1 cellular context compared by ENCODE assay signal in the genomic region with DNA sequence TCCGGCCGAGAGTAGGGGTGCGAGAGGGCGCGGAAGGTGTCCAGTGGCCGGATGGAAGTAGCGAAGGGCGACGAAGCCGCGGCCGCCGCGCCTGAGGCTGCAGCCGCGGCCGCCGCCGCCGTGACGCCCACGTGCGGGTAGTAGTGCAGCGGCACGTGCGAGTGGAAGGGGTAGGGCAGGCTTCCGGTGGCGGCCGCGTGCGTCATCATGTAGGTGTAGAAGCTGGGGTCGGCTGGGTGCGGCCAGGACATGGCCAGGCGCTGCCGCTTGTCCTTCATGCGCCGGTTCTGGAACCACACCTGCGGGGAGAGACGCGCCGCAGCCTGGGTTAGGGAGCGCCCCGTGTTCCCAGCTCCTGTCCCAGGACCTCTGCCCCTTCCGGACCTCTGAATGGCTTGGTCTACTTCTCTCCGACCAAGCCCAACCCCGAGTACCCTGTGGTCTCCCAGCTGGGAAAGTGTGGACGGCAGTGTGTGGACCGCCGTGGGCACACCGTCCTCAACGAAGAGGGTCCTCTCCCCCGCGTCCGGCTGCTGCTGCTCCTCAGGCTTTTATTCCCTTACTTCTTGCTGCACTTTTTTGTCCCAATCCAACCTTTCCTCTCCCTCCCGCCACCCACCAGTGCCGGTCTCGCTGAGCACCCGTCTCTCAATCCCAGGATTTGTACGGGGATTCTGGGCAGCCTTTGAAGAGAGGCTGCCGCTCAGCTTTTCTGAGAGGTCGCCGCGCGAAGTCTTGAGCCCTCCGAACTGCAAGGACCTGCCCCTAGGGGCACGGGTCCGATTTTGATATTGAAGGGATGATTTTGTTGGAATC.
TF ChIP-seq lines count a peak whose summit lies in the region.

No MANE protein-coding gene starts in this region.

TF ChIP-seq in SK-N-SH, 30 proteins besides CTCF, POLR2A, EP300 and RAD21 (continued from another document):
- TF ChIP-seq REST (IDR thresholded peaks at IDR 0.05; ENCODE audit: low read depth, low read length): no peak
- no peak for TF ChIP-seq FOXJ3 (CRISPR knock-in tag; IDR thresholded peaks at IDR 0.05)
- TF ChIP-seq RXRA (IDR thresholded peaks at IDR 0.05; ENCODE audit: borderline replicate concordance, low read depth): no peak
- no peak for TF ChIP-seq RFX5 (IDR thresholded peaks at IDR 0.05; ENCODE audit: low read length)
- no peak for TF ChIP-seq NRF1 (IDR thresholded peaks at IDR 0.05; ENCODE audit: low read depth, low read length)
- no peak for TF ChIP-seq ELF1 (IDR thresholded peaks at IDR 0.05)
- TF ChIP-seq TEAD4 (IDR thresholded peaks at IDR 0.05; ENCODE audit: borderline replicate concordance, insufficient read depth): no peak
- no peak for TF ChIP-seq NFIC (IDR thresholded peaks at IDR 0.05; ENCODE audit: borderline replicate concordance)
- no peak for TF ChIP-seq YY1 (IDR thresholded peaks at IDR 0.05; ENCODE audit: low read depth)
- TF ChIP-seq MAX (IDR thresholded peaks at IDR 0.05; ENCODE audit: low read depth): peak; percentile 67; the same call in 1 of the 2 replicates
- no peak for TF ChIP-seq TAF1 (IDR thresholded peaks at IDR 0.05; ENCODE audit: borderline replicate concordance, low read depth, low read length)
- TF ChIP-seq JUND (IDR thresholded peaks at IDR 0.05): no peak
- TF ChIP-seq CHD2 (IDR thresholded peaks at IDR 0.05; ENCODE audit: low read length, partially characterized antibody): no peak
- TF ChIP-seq FOXM1 (IDR thresholded peaks at IDR 0.05; ENCODE audit: low read depth): no peak
- TF ChIP-seq ZBTB33 (IDR thresholded peaks at IDR 0.05; ENCODE audit: borderline replicate concordance, low read depth): no peak
- TF ChIP-seq GABPA (IDR thresholded peaks at IDR 0.05; ENCODE audit: low read depth): no peak
- TF ChIP-seq, protein P1, sequence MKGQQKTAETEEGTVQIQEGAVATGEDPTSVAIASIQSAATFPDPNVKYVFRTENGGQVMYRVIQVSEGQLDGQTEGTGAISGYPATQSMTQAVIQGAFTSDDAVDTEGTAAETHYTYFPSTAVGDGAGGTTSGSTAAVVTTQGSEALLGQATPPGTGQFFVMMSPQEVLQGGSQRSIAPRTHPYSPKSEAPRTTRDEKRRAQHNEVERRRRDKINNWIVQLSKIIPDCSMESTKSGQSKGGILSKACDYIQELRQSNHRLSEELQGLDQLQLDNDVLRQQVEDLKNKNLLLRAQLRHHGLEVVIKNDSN (IDR thresholded peaks at IDR 0.05; ENCODE audit: borderline replicate concordance, low read depth): 0 out of 2 replicates have a peak, but pooled peaks have one; percentile 13
- TF ChIP-seq MEF2A (IDR thresholded peaks at IDR 0.05; ENCODE audit: borderline replicate concordance, low read depth): no peak
TF ChIP-seq in SK-N-SH: peak in this region for 4.
